Comparison of ENCODE assay signal across 29 cellular contexts in genomic region chr1:230381564-230381963, GRCh38. TPM values are rescaled to one million over a fixed set of nuclear protein-coding genes. Genes with fewer than 3 reads are reported as not detected.
DNase-seq lines count a peak whose midpoint lies in the region; ATAC-seq, FAIRE-seq and TF ChIP-seq lines count a peak whose summit lies in the region.
"Had no signal": no experiment of that assay in that cellular context is flagged by ENCODE, and none has a peak within 500 bp of the region (broad histone marks: within the 10 kb centered on the region; RNA-seq: fewer than 3 reads in every experiment).

No MANE protein-coding gene starts in this region.

- H3K9me3 ChIP-seq in body of pancreas (no peaks in the 10 kb centered on the region), HepG2 (ENCODE audit: low read length) (peaks cover 13% of the 10 kb centered on the region), thyroid gland (no peaks in the 10 kb centered on the region)

- TF ChIP-seq CTCF in body of pancreas (IDR thresholded peaks at IDR 0.05) (no peak), HepG2 (CRISPR knock-in tag; IDR thresholded peaks at IDR 0.05) (no peak), thyroid gland (IDR thresholded peaks at IDR 0.05) (no peak)

- 40 to 49% methylated on average over 6 of the region's 6 CpGs for WGBS in body of pancreas, 2 donors
- 63% methylated on average over 6 of the region's 6 CpGs for WGBS in HepG2 (ENCODE audit: low lambda C conversion rate)
- 68 to 70% methylated on average over 6 of the region's 6 CpGs for WGBS in thyroid gland, 2 donors

- POLR2A ChIA-PET in HepG2 (lab: Yijun Ruan, JAX), result no interaction called here
- POLR2A ChIA-PET in activated CD4-positive, alpha-beta memory T cell treated with anti-CD3 and anti-CD28 coated beads, Interleukin-2, amount 10 ng/mL, durations not matched to agents 7 days and 5 days (lab: Charles Lee), result no interaction called here

- ATAC-seq in body of pancreas, result peak; percentile 3
- 0 out of 3 replicates have a peak, but pooled peaks have one; percentile 13 for ATAC-seq in HepG2
- ATAC-seq: activated naive CD4-positive, alpha-beta T cell treated with anti-CD3 and anti-CD28 coated beads, Interleukin-2, amount 50 U/mL, for 72 hours; GM12878; naive thymus-derived CD8-positive, alpha-beta T cell; Right ventricle myocardium inferior; stimulated activated naive CD8-positive, alpha-beta T cell treated with anti-CD3 and anti-CD28 coated beads, Interleukin-15, amount 100 ng/mL, for 72 hours had no signal

- H3K27ac ChIP-seq in body of pancreas, result peak overlapping the region; percentile 68 to 80 (median 74)
- H3K27ac ChIP-seq in HepG2 (ENCODE audit: extremely low read length, insufficient read depth, low read length), result no peak overlapping the region
- peak overlapping the region in 2 of 3 donors; percentile 48 to 54 for H3K27ac ChIP-seq in thyroid gland
- H3K27ac ChIP-seq: 22Rv1, ascending aorta, epithelial cell of prostate, parathyroid adenoma, sigmoid colon had no signal

- H3K9me3 Mint-ChIP-seq in activated CD4-positive, alpha-beta memory T cell treated with anti-CD3 and anti-CD28 coated beads, Interleukin-2, amount 10 ng/mL, durations not matched to agents 7 days and 5 days, result peaks cover 10% of the 10 kb centered on the region

- H3K36me3 Mint-ChIP-seq in activated CD4-positive, alpha-beta memory T cell treated with anti-CD3 and anti-CD28 coated beads, Interleukin-2, amount 10 ng/mL, durations not matched to agents 7 days and 5 days (ENCODE audit: low read depth), result peaks cover 4% of the 10 kb centered on the region

- H3K36me3 ChIP-seq in body of pancreas (replicated peaks in 1 of 2; ENCODE audit: insufficient read depth in 1 of 2, low read depth in 2 of 2), result no peaks in the 10 kb centered on the region
- no peaks in the 10 kb centered on the region for H3K36me3 ChIP-seq in HepG2 (replicated peaks in 1 of 2; ENCODE audit: control insufficient read depth in 1 of 2, insufficient read depth in 2 of 2, low read length in 2 of 2)
- H3K36me3 ChIP-seq in thyroid gland, result no peaks in the 10 kb centered on the region
- H3K36me3 ChIP-seq: ascending aorta, sigmoid colon had no signal

- no peak for FAIRE-seq in HepG2 (lab: Jason Lieb, UNC)
- FAIRE-seq: GM12878 had no signal

- no peaks in the 10 kb centered on the region for H3K79me2 ChIP-seq in HepG2 (ENCODE audit: insufficient read depth, low read length)
- H3K79me2 ChIP-seq: parathyroid adenoma had no signal

- H3K4me3 Mint-ChIP-seq in activated CD4-positive, alpha-beta memory T cell treated with anti-CD3 and anti-CD28 coated beads, Interleukin-2, amount 10 ng/mL, durations not matched to agents 7 days and 5 days, result no peak overlapping the region
- H3K4me3 Mint-ChIP-seq: B cell; mesothelial cell of epicardium; naive thymus-derived CD8-positive, alpha-beta T cell; stimulated activated naive CD8-positive, alpha-beta T cell treated with anti-CD3 and anti-CD28 coated beads, Interleukin-15, amount 100 ng/mL, for 72 hours had no signal

- TF ChIP-seq POLR2A in body of pancreas (IDR thresholded peaks at IDR 0.05), result no peak
- TF ChIP-seq POLR2A in HepG2 (IDR thresholded peaks at IDR 0.05; ENCODE audit: insufficient read depth in 1 of 2, low read depth in 2 of 2, low read length in 2 of 2), result no peak
- TF ChIP-seq POLR2A in thyroid gland (IDR thresholded peaks at IDR 0.05), result no peak

- H3K9ac ChIP-seq in HepG2 (ENCODE audit: insufficient read depth, low read depth, low read length), result no peak overlapping the region
- H3K9ac ChIP-seq: parathyroid adenoma had no signal

- in situ Hi-C loops in HepG2 (cut with HindIII; ENCODE audit: extremely low pct_ligation_motif_present, low pct_unique_long_range_greater_than_20kb), result no loop called here

- no peaks in the 10 kb centered on the region for H4K20me1 ChIP-seq in HepG2 (ENCODE audit: insufficient read depth, low read length)

- peaks cover 4% of the 10 kb centered on the region for H3K27me3 Mint-ChIP-seq in activated CD4-positive, alpha-beta memory T cell treated with anti-CD3 and anti-CD28 coated beads, Interleukin-2, amount 10 ng/mL, durations not matched to agents 7 days and 5 days

- no peak for TF ChIP-seq RAD21 in HepG2 (CRISPR knock-in tag; IDR thresholded peaks at IDR 0.05)

- H2AFZ ChIP-seq in HepG2 (ENCODE audit: low read length), result no peak overlapping the region
- H2AFZ ChIP-seq: parathyroid adenoma had no signal

- H3K27ac Mint-ChIP-seq in activated CD4-positive, alpha-beta memory T cell treated with anti-CD3 and anti-CD28 coated beads, Interleukin-2, amount 10 ng/mL, durations not matched to agents 7 days and 5 days, result no peak overlapping the region
- H3K27ac Mint-ChIP-seq: activated T-helper 2 cell treated with anti-CD3 and anti-CD28 coated beads, Interferon-gamma antibody, Interleukin-2, Interleukin-4, amounts not matched to agents 10 μg/mL and 5 μg/mL and 100 μg/mL, durations not matched to agents 14 hours and 24 hours and 36 hours; B cell; mesothelial cell of epicardium; stimulated activated naive CD8-positive, alpha-beta T cell treated with anti-CD3 and anti-CD28 coated beads, Interleukin-15, amount 100 ng/mL, for 72 hours had no signal

- CTCF ChIA-PET in HepG2 (lab: Yijun Ruan, JAX; ENCODE audit: low intra/inter-chr PET ratio, low total read pairs), result no interaction called here
- CTCF ChIA-PET in activated CD4-positive, alpha-beta memory T cell treated with anti-CD3 and anti-CD28 coated beads, Interleukin-2, amount 10 ng/mL, durations not matched to agents 7 days and 5 days (lab: Charles Lee), result no interaction called here

- TF ChIP-seq EP300 in HepG2 (IDR thresholded peaks at IDR 0.05; ENCODE audit: low read depth in 2 of 2, low read length in 2 of 2) (no peak), HepG2 (CRISPR knock-in tag; IDR thresholded peaks at IDR 0.05; ENCODE audit: borderline replicate concordance) (no peak)

- no peak overlapping the region for H3K4me3 ChIP-seq in body of pancreas
- H3K4me3 ChIP-seq in HepG2 (replicated peaks in 1 of 3; ENCODE audit: insufficient read depth in 1 of 3, low read depth in 2 of 3, low read length in 3 of 3), result no peak overlapping the region
- no peak overlapping the region for H3K4me3 ChIP-seq in thyroid gland (replicated peaks in 1 of 3)
- H3K4me3 ChIP-seq: ascending aorta, GM12878, sigmoid colon had no signal

- H3K27me3 ChIP-seq in body of pancreas (no peaks in the 10 kb centered on the region), HepG2 (ENCODE audit: control insufficient read depth in 1 of 2, insufficient read depth in 2 of 2, low read length in 2 of 2) (no peaks in the 10 kb centered on the region), thyroid gland (no peaks in the 10 kb centered on the region)
- H3K27me3 ChIP-seq: ascending aorta, sigmoid colon had no signal

- no TSS peak for BruUV-seq in HepG2 (replicated peaks; lab: Mats Ljungman, UMichigan)

- H3K4me1 Mint-ChIP-seq in activated CD4-positive, alpha-beta memory T cell treated with anti-CD3 and anti-CD28 coated beads, Interleukin-2, amount 10 ng/mL, durations not matched to agents 7 days and 5 days, result no peaks in the 10 kb centered on the region
- H3K4me1 Mint-ChIP-seq: B cell; naive thymus-derived CD8-positive, alpha-beta T cell; stimulated activated naive CD8-positive, alpha-beta T cell treated with anti-CD3 and anti-CD28 coated beads, Interleukin-15, amount 100 ng/mL, for 72 hours had no signal

- no peak overlapping the region for H3K4me2 ChIP-seq in HepG2 (ENCODE audit: low read depth, low read length)

- intact Hi-C loops in body of pancreas (cut with DNase I), result no loop called here
- intact Hi-C loops in HepG2 (cut with micrococcal nuclease; ENCODE audit: unreplicated experiment), result no loop called here
- intact Hi-C loops in thyroid gland (cut with DNase I), result no loop called here

- DNase-seq in DMS 273 (lab: John Stamatoyannopoulos, UW; ENCODE audit: unreplicated experiment) (peak; percentile 55), DMS 273 treated with DMSO at 0.1 percent for 48 hours (lab: John Stamatoyannopoulos, UW) (no peak), body of pancreas (no peak), HepG2 (ENCODE audit: low spot score) (no peak), thyroid gland (no peak), NCI-H146 treated with DMSO at 0.1 percent for 48 hours (lab: John Stamatoyannopoulos, UW; ENCODE audit: unreplicated experiment) (no peak)
- no peak for DNase-seq in stimulated activated CD4-positive, alpha-beta T cell treated with anti-CD3 and anti-CD28 coated beads, Interleukin-2, amount 100 ng/mL, for 48 hours
- no peak for DNase-seq in activated CD4-positive, alpha-beta memory T cell treated with anti-CD3 and anti-CD28 coated beads, Interleukin-2, amount 10 ng/mL, durations not matched to agents 7 days and 5 days
- DNase-seq: activated CD4-positive, alpha-beta T cell treated with anti-CD3 and anti-CD28 coated beads, Interleukin-2, amount 50 U/mL, for 48 hours; activated CD4-positive, CD25-positive, alpha-beta regulatory T cell; activated CD8-positive, alpha-beta memory T cell treated with anti-CD3 and anti-CD28 coated beads, Interleukin-2, amount 50 U/mL, for 48 hours; DND-41; naive thymus-derived CD8-positive, alpha-beta T cell; NCI-H1092; NCI-H1930; NCI-H2227 treated with DMSO at 0.1 percent for 48 hours; NCI-H774; sigmoid colon; stimulated activated naive CD8-positive, alpha-beta T cell treated with anti-CD3 and anti-CD28 coated beads, Interleukin-15, amount 100 ng/mL, for 72 hours had no signal

- H3K4me1 ChIP-seq in body of pancreas (peaks cover 37% of the 10 kb centered on the region), HepG2 (ENCODE audit: insufficient read depth, low read length) (peaks cover 21% of the 10 kb centered on the region), thyroid gland (peaks cover 4 to 22% of the 10 kb centered on the region in 2 donors)
- H3K4me1 ChIP-seq: ascending aorta, parathyroid adenoma, sigmoid colon had no signal

RNA-seq across cellular contexts. Expression of gene PGBD5, which starts 44.6 kb away (rescaled TPM):
- total RNA-seq in body of pancreas (1 to 10 TPM; 2.6 to 4.3 TPM), HepG2 (2016; rRNA removed; fragmentation: Illumina TruSeq; extraction: Trizol) (0.13 TPM in 2 replicates), thyroid gland (10 to 100 TPM in 1 of 4 donors, 1 to 10 TPM in 3; 2.7 to 14.9 (median 6.4) TPM)
- not detected in 2 replicates for total RNA-seq in HepG2 (2016; cell fraction: cytosol; rRNA removed; fragmentation: Illumina TruSeq; extraction: Trizol; ENCODE audit: low read depth)
- total RNA-seq in HepG2 (2016; cell fraction: insoluble cytoplasmic fraction; rRNA removed; fragmentation: Illumina TruSeq; extraction: Trizol), result 0.13 and 0.15 TPM in 2 replicates
- 0.10 and 0.12 TPM in 2 replicates for total RNA-seq in HepG2 (2016; cell fraction: membrane; rRNA removed; fragmentation: Illumina TruSeq; extraction: Trizol)
- 0.06 and 0.13 TPM in 2 replicates for total RNA-seq in HepG2 (2016; cell fraction: nucleus; rRNA removed; fragmentation: Illumina TruSeq; extraction: Trizol)
- 0.04 and 0.07 TPM in 2 replicates for polyA plus RNA-seq in HepG2 (2011; rRNA removed)
- polyA plus RNA-seq in HepG2 (2011; cell fraction: cytosol; rRNA removed), result 0.05 and 0.08 TPM in 2 replicates
- polyA plus RNA-seq in HepG2 (2011; cell fraction: nucleus; rRNA removed), result 0.02 and 0.10 TPM in 2 replicates
- polyA plus RNA-seq in HepG2 (2012), result not detected in 2 replicates
- polyA plus RNA-seq in HepG2 (2016; cell fraction: cytosol; fragmentation: Illumina TruSeq; extraction: Trizol; ENCODE audit: low read depth), result 0.02 TPM in 1 of 2 replicates, not detected in the other
- polyA plus RNA-seq in HepG2 (2016; cell fraction: insoluble cytoplasmic fraction; fragmentation: Illumina TruSeq; extraction: Trizol; ENCODE audit: low read depth), result 0.15 and 0.34 TPM in 2 replicates
- polyA plus RNA-seq in HepG2 (2016; cell fraction: membrane; fragmentation: Illumina TruSeq; extraction: Trizol; ENCODE audit: low read depth), result 0.05 and 0.16 TPM in 2 replicates
- polyA plus RNA-seq in HepG2 (2016; cell fraction: nucleus; fragmentation: Illumina TruSeq; extraction: Trizol; ENCODE audit: insufficient read depth, low read depth), result 0.04 TPM in 1 of 2 replicates, not detected in the other
- 0.20 and 4.5 TPM in 2 replicates for polyA minus RNA-seq in HepG2 (2011; rRNA and poly(A)+ RNA removed; ENCODE audit: low replicate concordance)
- polyA minus RNA-seq in HepG2 (2011; cell fraction: cytosol; rRNA and poly(A)+ RNA removed), result not detected in 2 replicates
- 0.39 TPM in 1 of 2 replicates, not detected in the other for polyA minus RNA-seq in HepG2 (2011; cell fraction: nucleus; rRNA and poly(A)+ RNA removed)
- total RNA-seq in activated CD4-positive, alpha-beta memory T cell treated with anti-CD3 and anti-CD28 coated beads, Interleukin-2, amount 10 ng/mL, durations not matched to agents 7 days and 5 days, result not detected
- total RNA-seq: activated T-helper 2 cell treated with anti-CD3 and anti-CD28 coated beads, Interferon-gamma antibody, Interleukin-2, Interleukin-4, amounts not matched to agents 10 μg/mL and 5 μg/mL and 100 μg/mL, durations not matched to agents 14 hours and 24 hours and 36 hours; ascending aorta; B cell; naive thymus-derived CD8-positive, alpha-beta T cell had no signal
- polyA plus RNA-seq: GM12878; naive thymus-derived CD8-positive, alpha-beta T cell had no signal
